In genomic region chr15:57772223-57772957, GRCh38 we compare ENCODE assay signal across 14 cellular contexts.
DNase-seq lines count a peak whose midpoint lies in the region; ATAC-seq and TF ChIP-seq lines count a peak whose summit lies in the region.
"Had no signal": no experiment of that assay in that cellular context is flagged by ENCODE, and none has a peak within 500 bp of the region (broad histone marks: within the 10 kb centered on the region; RNA-seq: fewer than 3 reads in every experiment).

No MANE protein-coding gene starts in this region.

- H2AFZ ChIP-seq in Karpas-422 (ENCODE audit: low read length): no peak overlapping the region

- CTCF ChIA-PET in BJ (lab: Yijun Ruan, JAX): interaction anchor here (1.1 kb wide), 1 partner anchor 39 kb away, joined by 3 read pairs; no protein-coding TSS in a partner anchor

- H3K36me3 ChIP-seq in BJ (ENCODE audit: control insufficient read depth, insufficient read depth, low read length): no peaks in the 10 kb centered on the region
- no peaks in the 10 kb centered on the region for H3K36me3 ChIP-seq in Karpas-422 (ENCODE audit: insufficient read depth, low read length)
- H3K36me3 ChIP-seq: left lung had no signal

- no peak overlapping the region for H3K4me3 ChIP-seq in BJ (ENCODE audit: low read depth, low read length)
- no peak overlapping the region for H3K4me3 ChIP-seq in astrocyte of the spinal cord (ENCODE audit: low read depth, low read length)
- H3K4me3 ChIP-seq in Karpas-422 (ENCODE audit: low read length): no peak overlapping the region
- H3K4me3 ChIP-seq: left lung had no signal

- H3K4me1 ChIP-seq in Karpas-422 (ENCODE audit: low read length): no peaks in the 10 kb centered on the region
- H3K4me1 ChIP-seq: left lung had no signal

- in situ Hi-C loops in astrocyte of the spinal cord (cut with HindIII; ENCODE audit: low sequenced_read_pairs): no loop called here

- H3K27me3 ChIP-seq in BJ (ENCODE audit: control insufficient read depth, insufficient read depth, low read length) (no peaks in the 10 kb centered on the region), Karpas-422 (ENCODE audit: low read length) (no peaks in the 10 kb centered on the region)
- H3K27me3 ChIP-seq: left lung had no signal

- no peak overlapping the region for H3K9ac ChIP-seq in Karpas-422 (ENCODE audit: low read length)

- no peak for ATAC-seq in GM19324 (IDR thresholded peaks at IDR 0.05; ENCODE audit: low FRiP score, unreplicated experiment)
- ATAC-seq: left lung, Panc1, sciatic nerve had no signal

- no peaks in the 10 kb centered on the region for H3K9me2 ChIP-seq in Karpas-422 (replicated peaks; ENCODE audit: insufficient read depth, low read length)

- no peaks in the 10 kb centered on the region for H3K9me3 ChIP-seq in Karpas-422 (ENCODE audit: low read length)
- H3K9me3 ChIP-seq: left lung had no signal

- no peak for TF ChIP-seq CTCF in BJ (IDR thresholded peaks at IDR 0.05; ENCODE audit: insufficient read depth, low read depth, low read length)
- TF ChIP-seq CTCF in astrocyte of the spinal cord (IDR thresholded peaks at IDR 0.05; ENCODE audit: low read depth, low read length): no peak
- TF ChIP-seq CTCF in GM10266 (IDR thresholded peaks at IDR 0.05; ENCODE audit: control insufficient read depth, insufficient read depth, low read depth, missing control alignments): no peak

- no peaks in the 10 kb centered on the region for H4K20me1 ChIP-seq in Karpas-422 (ENCODE audit: insufficient read depth, low read depth, low read length)

- POLR2A ChIA-PET in BJ (lab: Charles Lee): no interaction called here

- no peak overlapping the region for H3K4me2 ChIP-seq in Karpas-422 (ENCODE audit: low read depth, low read length, poor library complexity, severe bottlenecking)

- H3K27ac ChIP-seq in substantia nigra (ENCODE audit: low read depth, low read length, poor library complexity, severe bottlenecking) (no peak overlapping the region), Karpas-422 (ENCODE audit: low read length) (no peak overlapping the region)
- H3K27ac ChIP-seq: left lung had no signal

- DNase-seq in BJ (ENCODE audit: low read depth): peak; percentile 21
- peak; percentile 26 for DNase-seq in HS-5 (ENCODE audit: low read depth)
- DNase-seq in astrocyte of the spinal cord (ENCODE audit: low read depth, low spot score): peak; percentile 12
- peak; percentile 19 for DNase-seq in iPS DF 4.7 (ENCODE audit: extremely low read depth, low spot score)
- DNase-seq in substantia nigra (lab: John Stamatoyannopoulos, UW): no peak
- no peak for DNase-seq in GM10266 (ENCODE audit: extremely low spot score)
- DNase-seq in Karpas-422: no peak
- DNase-seq: activated effector memory CD4-positive, alpha-beta T cell treated with Interleukin-2 at 50 U/mL for 16 hours; cerebellar nuclear complex; left lung; MM.1S had no signal

- H3K79me2 ChIP-seq in Karpas-422 (ENCODE audit: low read length): no peaks in the 10 kb centered on the region

Comparison
In these comparisons a context has a peak if more than half of its experiments do, and no peak if none do; other contexts are left out.
1. DNase-seq: peak in BJ (single experiment), HS-5 (single experiment), astrocyte of the spinal cord (single experiment) and iPS DF 4.7 (single experiment); none in substantia nigra (0 of 49), GM10266 (single experiment) and Karpas-422 (single experiment).